ENCODE assay signal across 11 cellular contexts in the genomic region with DNA sequence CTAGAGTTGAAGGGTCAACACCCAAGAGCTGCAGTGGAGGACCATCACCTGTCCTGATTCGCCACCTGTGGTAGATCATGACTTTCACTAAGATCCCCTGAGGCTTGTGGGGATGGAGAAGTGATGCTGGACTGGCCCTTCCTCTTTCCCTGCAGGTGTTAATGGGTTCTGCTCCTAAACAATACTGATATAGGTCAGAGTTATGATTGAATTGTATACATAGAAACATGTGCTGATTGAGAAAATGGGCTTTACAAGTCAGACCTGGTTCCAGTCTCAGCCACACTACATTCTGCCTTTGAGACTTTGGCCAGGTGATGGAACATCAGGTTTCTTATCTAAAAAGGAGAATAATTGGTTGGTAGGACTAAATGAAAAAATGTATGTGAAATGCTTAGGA.
DNase-seq lines count a peak whose midpoint lies in the region; ATAC-seq lines count a peak whose summit lies in the region.
"Had no signal": no experiment of that assay in that cellular context is flagged by ENCODE, and none has a peak within 500 bp of the region (broad histone marks: within the 10 kb centered on the region; RNA-seq: fewer than 3 reads in every experiment).

No MANE protein-coding gene starts in this region.

- DNase-seq in activated CD4-positive, CD25-positive, alpha-beta regulatory T cell treated with anti-CD3 and anti-CD28 coated beads, Interleukin-2, amount 50 U/mL, for 72 hours: no peak
- DNase-seq in germinal center (ENCODE audit: low spot score) (peak; percentile 49), OCI-M1 (lab: John Stamatoyannopoulos, UW) (no peak), amniotic stem cell (lab: John Stamatoyannopoulos, UW) (no peak), NCI-H128 (lab: John Stamatoyannopoulos, UW; ENCODE audit: unreplicated experiment) (no peak)
- DNase-seq: activated effector memory CD4-positive, alpha-beta T cell treated with Interleukin-2 at 50 U/mL for 16 hours; Caco-2 had no signal

- peak; percentile 21 to 24 for ATAC-seq in activated CD4-positive, CD25-positive, alpha-beta regulatory T cell treated with anti-CD3 and anti-CD28 coated beads, Interleukin-2, amount 50 U/mL, for 24 hours
- ATAC-seq in GM21619 (IDR thresholded peaks at IDR 0.05; ENCODE audit: unreplicated experiment) (peak; percentile 29), HG03139 (IDR thresholded peaks at IDR 0.05; ENCODE audit: unreplicated experiment) (peak; percentile 38)
- ATAC-seq: naive thymus-derived CD4-positive, alpha-beta T cell had no signal
